1 cellular context compared by ENCODE assay signal in genomic region chr7:127653396-127653795, GRCh38.
TF ChIP-seq lines count a peak whose summit lies in the region.

No MANE protein-coding gene starts in this region.

TF ChIP-seq in HepG2, 621 proteins besides CTCF, POLR2A, EP300 and RAD21:
- TF ChIP-seq ZNF770 (CRISPR knock-in tag; IDR thresholded peaks at IDR 0.05), result peak; percentile 91
- no peak for TF ChIP-seq ZNF740 (CRISPR knock-in tag; IDR thresholded peaks at IDR 0.05)
- peak; percentile 22 for TF ChIP-seq ASH2L (IDR thresholded peaks at IDR 0.05; ENCODE audit: insufficient read length, low read depth, low read length)
- peak; percentile 91 for TF ChIP-seq ZNF121 (CRISPR knock-in tag; IDR thresholded peaks at IDR 0.05)
